Comparison of ENCODE assay signal across 32 cellular contexts in genomic region chr20:53533500-53533899, GRCh38.
"Had no signal": no experiment of that assay in that cellular context is flagged by ENCODE, and none has a peak within 500 bp of the region (broad histone marks: within the 10 kb centered on the region; RNA-seq: fewer than 3 reads in every experiment).

No MANE protein-coding gene starts in this region.

- H3K4me3 Mint-ChIP-seq: activated CD8-positive, alpha-beta T cell treated with anti-CD3 and anti-CD28 coated beads for 36 hours; activated naive CD8-positive, alpha-beta T cell; activated T-cell treated with anti-CD3 and anti-CD28 coated beads, Interleukin-2, amount 50 U/mL, for 4 hours; activated T-helper 17 cell treated with anti-CD3 and anti-CD28 coated beads, Interleukin-2, amount 50 U/mL, for 72 hours; brain; dendritic cell treated with granulocyte-macrophage colony-stimulating factor and Interleukin-4, amounts not matched to agents 40 ng/mL and 50 ng/mL, for 4 days; endodermal cell; T-helper 17 cell; T-helper 2 cell treated with Interferon-gamma antibody and Interleukin-4, amounts not matched to agents 5 μg/mL and 100 μg/mL, for 36 hours had no signal

- H3K27me3 Mint-ChIP-seq: activated B cell treated with CpG ODN at 0.5 μM for 24 hours; activated CD8-positive, alpha-beta T cell treated with anti-CD3 and anti-CD28 coated beads for 36 hours; activated naive CD8-positive, alpha-beta T cell; activated T-helper 17 cell treated with anti-CD3 and anti-CD28 coated beads, Interleukin-2, amount 50 U/mL, for 72 hours; brain; T-helper 17 cell had no signal

- H3K9me3 ChIP-seq: ascending aorta, breast epithelium had no signal

- H3K36me3 ChIP-seq: ascending aorta, breast epithelium, cardiac muscle cell, WERI-Rb-1 had no signal

- H3K4me1 Mint-ChIP-seq: activated T-helper 17 cell treated with anti-CD3 and anti-CD28 coated beads, Interleukin-2, amount 50 U/mL, for 72 hours; endodermal cell had no signal

- H3K36me3 Mint-ChIP-seq: brain had no signal

- H3K27me3 ChIP-seq: ascending aorta, breast epithelium, cardiac muscle cell had no signal

- H3K9me3 Mint-ChIP-seq: activated T-cell treated with anti-CD3 and anti-CD28 coated beads, Interleukin-2, amount 50 U/mL, for 4 hours; activated T-helper 17 cell treated with anti-CD3 and anti-CD28 coated beads, Interleukin-2, amount 50 U/mL, for 72 hours; endodermal cell; T-helper 2 cell treated with Interferon-gamma antibody and Interleukin-4, amounts not matched to agents 5 μg/mL and 100 μg/mL, for 36 hours had no signal

- H3K4me1 ChIP-seq: ascending aorta, breast epithelium had no signal

- FAIRE-seq: frontal cortex had no signal

- H3K27ac Mint-ChIP-seq: activated CD8-positive, alpha-beta T cell treated with anti-CD3 and anti-CD28 coated beads for 36 hours; activated naive CD8-positive, alpha-beta T cell; activated T-helper 17 cell treated with anti-CD3 and anti-CD28 coated beads, Interleukin-2, amount 50 U/mL, for 72 hours; dendritic cell treated with granulocyte-macrophage colony-stimulating factor and Interleukin-4, amounts not matched to agents 40 ng/mL and 50 ng/mL, for 4 days; endodermal cell; T-helper 17 cell; T-helper 2 cell treated with Interferon-gamma antibody and Interleukin-4, amounts not matched to agents 5 μg/mL and 100 μg/mL, for 36 hours had no signal

- H3K27ac ChIP-seq: ascending aorta, breast epithelium, cardiac muscle cell, coronary artery, dorsolateral prefrontal cortex, WERI-Rb-1 had no signal

- ATAC-seq: activated CD4-positive, CD25-positive, alpha-beta regulatory T cell treated with anti-CD3 and anti-CD28 coated beads, Interleukin-2, amount 50 U/mL, for 24 hours; activated CD8-positive, alpha-beta T cell treated with anti-CD3 and anti-CD28 coated beads for 36 hours; activated T-cell treated with anti-CD3 and anti-CD28 coated beads, Interleukin-2, amount 50 U/mL, for 4 hours; activated T-helper 17 cell treated with anti-CD3 and anti-CD28 coated beads, Interleukin-2, amount 50 U/mL, for 72 hours; esophagus mucosa; T-helper 17 cell had no signal

- H3K4me3 ChIP-seq: ascending aorta, breast epithelium, cardiac muscle cell, coronary artery, dorsolateral prefrontal cortex had no signal

- DNase-seq: activated CD4-positive, alpha-beta T cell treated with anti-CD3 and anti-CD28 coated beads for 48 hours; activated CD4-positive, alpha-beta T cell treated with anti-CD3 and anti-CD28 coated beads, Interleukin-2, amount 50 U/mL, for 1 hour; activated CD4-positive, alpha-beta T cell treated with anti-CD3 and anti-CD28 coated beads, Interleukin-2, amount 50 U/mL, for 48 hours; activated CD8-positive, alpha-beta memory T cell treated with anti-CD3 and anti-CD28 coated beads for 24 hours; activated CD8-positive, alpha-beta T cell treated with anti-CD3 and anti-CD28 coated beads for 36 hours; activated effector memory CD4-positive, alpha-beta T cell treated with Interleukin-2 at 50 U/mL for 16 hours; activated gamma-delta T cell treated with Interleukin-2 at 50 U/mL for 16 hours; activated naive CD4-positive, alpha-beta T cell treated with anti-CD3 and anti-CD28 coated beads, Interleukin-2, amount 50 U/mL, for 16 hours; activated naive CD4-positive, alpha-beta T cell treated with Interleukin-2 at 50 U/mL for 16 hours; activated T-cell treated with anti-CD3 and anti-CD28 coated beads, Interleukin-2, amount 50 U/mL, for 4 hours; central memory CD4-positive, alpha-beta T cell; dorsolateral prefrontal cortex; effector memory CD4-positive, alpha-beta T cell; endodermal cell; foreskin fibroblast; head of caudate nucleus; T-helper 17 cell; T1000; WERI-Rb-1 had no signal
